8 cellular contexts compared by ENCODE assay signal in genomic region chr15:32908135-32908801, GRCh38.
A peak's percentile ranks its signal among the peaks of the same experiment; 100 is the strongest.
DNase-seq lines count a peak whose midpoint lies in the region; ATAC-seq and FAIRE-seq lines count a peak whose summit lies in the region.

No MANE protein-coding gene starts in this region.

- H4K91ac ChIP-seq in neuronal stem cell (ENCODE audit: low read depth, low read length, poor library complexity), result no peak overlapping the region

- H2AFZ ChIP-seq in neuronal stem cell (ENCODE audit: low read length), result peak overlapping the region; percentile 61

- H2AK5ac ChIP-seq in neuronal stem cell (ENCODE audit: low read depth, low read length), result no peak overlapping the region

- FAIRE-seq in RCC 7860 (lab: Jason Lieb, UNC), result no peak

- no peak overlapping the region for H2BK5ac ChIP-seq in neuronal stem cell (ENCODE audit: low read length)

- no peak overlapping the region for H4K8ac ChIP-seq in neuronal stem cell (ENCODE audit: low read depth, low read length)

- no peaks in the 10 kb centered on the region for H3K36me3 ChIP-seq in neuronal stem cell (replicated peaks in 1 of 2; ENCODE audit: control insufficient read depth in 2 of 2, insufficient read depth in 2 of 2, low read length in 2 of 2)
- peaks cover 2% of the 10 kb centered on the region; the same call in 1 of the 2 replicates for H3K36me3 ChIP-seq in MG63

- H3K4me3 ChIP-seq in neuronal stem cell (ENCODE audit: low read length in 2 of 2) (no peak overlapping the region), MG63 (no peak overlapping the region)

- H2BK15ac ChIP-seq in neuronal stem cell (ENCODE audit: low read length), result no peak overlapping the region

- no peak overlapping the region for H3K14ac ChIP-seq in neuronal stem cell (ENCODE audit: low read length)

- H3K27ac ChIP-seq in neuronal stem cell (replicated peaks; ENCODE audit: low read length), result no peak overlapping the region

- no peak overlapping the region for H2BK120ac ChIP-seq in neuronal stem cell (ENCODE audit: low read depth, low read length)

- H3K4me2 ChIP-seq in neuronal stem cell (ENCODE audit: insufficient read depth, low read length, poor library complexity, severe bottlenecking), result no peak overlapping the region

- no peak overlapping the region for H3K4ac ChIP-seq in neuronal stem cell (ENCODE audit: low read length)

- peak; percentile 90 for ATAC-seq in GM18907 (IDR thresholded peaks at IDR 0.05; ENCODE audit: unreplicated experiment)
- ATAC-seq in HG02885 (IDR thresholded peaks at IDR 0.05; ENCODE audit: poor library complexity, unreplicated experiment), result peak; percentile 86

- peak; percentile 69 for DNase-seq in SIG-M5 (lab: John Stamatoyannopoulos, UW)
- DNase-seq in neuronal stem cell (ENCODE audit: low spot score), result no peak
- DNase-seq in RCC 7860 (ENCODE audit: low spot score), result no peak
- no peak for DNase-seq in NCI-H526 treated with DMSO at 0.1 percent for 48 hours (lab: John Stamatoyannopoulos, UW)
- no peak for DNase-seq in NCI-H1092 treated with DMSO at 0.1 percent for 48 hours (lab: John Stamatoyannopoulos, UW)
- DNase-seq in MG63, result no peak

- H2BK12ac ChIP-seq in neuronal stem cell (ENCODE audit: low read length), result no peak overlapping the region

- H3K23ac ChIP-seq in neuronal stem cell (ENCODE audit: low read depth, low read length, poor library complexity), result no peak overlapping the region

- no peak overlapping the region for H3K9ac ChIP-seq in neuronal stem cell (ENCODE audit: low read depth, low read length, poor library complexity)

- H3K4me1 ChIP-seq in neuronal stem cell (ENCODE audit: control insufficient read depth in 2 of 2, insufficient read depth in 1 of 2, low read depth in 1 of 2, low read length in 2 of 2), result peaks cover 4 to 13% of the 10 kb centered on the region in 2 donors

- no peak overlapping the region for H3K18ac ChIP-seq in neuronal stem cell (ENCODE audit: low read length)

- no peaks in the 10 kb centered on the region for H3K27me3 ChIP-seq in neuronal stem cell (ENCODE audit: control insufficient read depth in 3 of 3, insufficient read depth in 3 of 3, low read depth in 1 of 3, low read length in 3 of 3)
- no peaks in the 10 kb centered on the region for H3K27me3 ChIP-seq in MG63

- H3K9me3 ChIP-seq in neuronal stem cell (replicated peaks in 1 of 2; ENCODE audit: control insufficient read depth in 2 of 2, insufficient read depth in 1 of 2, low read depth in 1 of 2, low read length in 2 of 2) (no peaks in the 10 kb centered on the region), MG63 (0 out of 2 replicates have a peak, but pooled peaks cover 3% of the 10 kb centered on the region)

- no CpG with 5 or more reads among the region's 5 CpGs for WGBS in neuronal stem cell (ENCODE audit: extremely low coverage in 2 of 2, insufficient read length in 2 of 2, insufficient replicate concordance in 1 of 2), 2 donors

- H3K79me1 ChIP-seq in neuronal stem cell (ENCODE audit: low read depth, low read length), result no peaks in the 10 kb centered on the region
